ENCODE assay signal across 17 cellular contexts in genomic region chr12:32843528-32844095, GRCh38. TPM values are rescaled to one million over a fixed set of nuclear protein-coding genes. Genes with fewer than 3 reads are reported as not detected.
A peak's percentile ranks its signal among the peaks of the same experiment; 100 is the strongest.
DNase-seq lines count a peak whose midpoint lies in the region; ATAC-seq and TF ChIP-seq lines count a peak whose summit lies in the region.
"Had no signal": no experiment of that assay in that cellular context is flagged by ENCODE, and none has a peak within 500 bp of the region (broad histone marks: within the 10 kb centered on the region; RNA-seq: fewer than 3 reads in every experiment).

No MANE protein-coding gene starts in this region.

- H3K36me3 Mint-ChIP-seq in nephron progenitor cell (ENCODE audit: low read depth): no peaks in the 10 kb centered on the region
- H3K36me3 Mint-ChIP-seq in CD8-positive, alpha-beta memory T cell: no peaks in the 10 kb centered on the region

- H3K4me3 ChIP-seq in GM23248: no peak overlapping the region
- H3K4me3 ChIP-seq in NT2/D1 (ENCODE audit: insufficient read length, low read depth): no peak overlapping the region
- H3K4me3 ChIP-seq in epithelial cell of proximal tubule (ENCODE audit: low read depth, low read length): no peak overlapping the region
- no peak overlapping the region for H3K4me3 ChIP-seq in CD8-positive, alpha-beta memory T cell (ENCODE audit: low read length)
- H3K4me3 ChIP-seq: HAP-1, mucosa of descending colon, psoas muscle, thoracic aorta had no signal

- H3K4me1 Mint-ChIP-seq in nephron progenitor cell: peaks cover 6% of the 10 kb centered on the region
- no peaks in the 10 kb centered on the region for H3K4me1 Mint-ChIP-seq in CD8-positive, alpha-beta memory T cell

- H3K36me3 ChIP-seq in GM23248 (ENCODE audit: low read depth) (no peaks in the 10 kb centered on the region), NT2/D1 (ENCODE audit: insufficient read depth, insufficient read length, low read length) (peaks cover 28% of the 10 kb centered on the region)
- H3K36me3 ChIP-seq in CD8-positive, alpha-beta memory T cell (ENCODE audit: insufficient read depth, low read length): no peaks in the 10 kb centered on the region
- H3K36me3 ChIP-seq: HAP-1, thoracic aorta had no signal

- H3K9ac ChIP-seq in GM23248 (no peak overlapping the region), NT2/D1 (ENCODE audit: insufficient read length, low read depth) (no peak overlapping the region)

- no peaks in the 10 kb centered on the region for H4K20me1 ChIP-seq in GM23248 (ENCODE audit: insufficient read depth)

- POLR2A ChIA-PET in CD8-positive, alpha-beta memory T cell (lab: Charles Lee): no interaction called here

- H2AFZ ChIP-seq in GM23248: no peak overlapping the region

- in situ Hi-C loops in GM23248 (cut with MboI): no loop called here

- no peaks in the 10 kb centered on the region for H3K79me2 ChIP-seq in GM23248 (ENCODE audit: insufficient read depth)

- H3K27ac ChIP-seq in GM23248: no peak overlapping the region
- H3K27ac ChIP-seq in CD8-positive, alpha-beta memory T cell (ENCODE audit: low read depth, low read length): no peak overlapping the region
- H3K27ac ChIP-seq: HL-60, psoas muscle, thoracic aorta had no signal

- DNase-seq in GM23248: peak; percentile 2
- peak; percentile 81 for DNase-seq in NT2/D1 (ENCODE audit: low read depth, low spot score)
- DNase-seq in epithelial cell of proximal tubule (ENCODE audit: low read depth): peak; percentile 23
- no peak for DNase-seq in nephron progenitor cell
- no peak for DNase-seq in CD8-positive, alpha-beta memory T cell
- no peak for DNase-seq in SW 1271 (lab: John Stamatoyannopoulos, UW)
- no peak for DNase-seq in OCI-M2 (lab: John Stamatoyannopoulos, UW; ENCODE audit: unreplicated experiment)
- DNase-seq: activated gamma-delta T cell, caudate nucleus, DMS 273 treated with DMSO at 0.1 percent for 48 hours, MM.1S, mucosa of descending colon, psoas muscle had no signal

- H3K4me3 Mint-ChIP-seq in nephron progenitor cell: no peak overlapping the region
- H3K4me3 Mint-ChIP-seq in CD8-positive, alpha-beta memory T cell: no peak overlapping the region

- H3K9me3 ChIP-seq in GM23248 (ENCODE audit: low read depth): no peaks in the 10 kb centered on the region
- no peaks in the 10 kb centered on the region for H3K9me3 ChIP-seq in NT2/D1 (ENCODE audit: insufficient read depth, low read length)
- no peaks in the 10 kb centered on the region for H3K9me3 ChIP-seq in CD8-positive, alpha-beta memory T cell (ENCODE audit: low read length)
- H3K9me3 ChIP-seq: HAP-1, mucosa of descending colon, psoas muscle, thoracic aorta had no signal

- H3K27ac Mint-ChIP-seq in nephron progenitor cell: peak overlapping the region; percentile 33
- H3K27ac Mint-ChIP-seq in CD8-positive, alpha-beta memory T cell: no peak overlapping the region

- no peak overlapping the region for H3K4me2 ChIP-seq in GM23248 (ENCODE audit: unreplicated experiment)

- H3K9me2 ChIP-seq in GM23248 (ENCODE audit: insufficient read depth): no peaks in the 10 kb centered on the region

- no peaks in the 10 kb centered on the region for H3K9me3 Mint-ChIP-seq in nephron progenitor cell
- no peaks in the 10 kb centered on the region for H3K9me3 Mint-ChIP-seq in CD8-positive, alpha-beta memory T cell

- H3K4me1 ChIP-seq in GM23248 (ENCODE audit: insufficient read depth) (no peaks in the 10 kb centered on the region), NT2/D1 (ENCODE audit: insufficient read depth, insufficient read length) (peaks cover 6% of the 10 kb centered on the region)
- no peaks in the 10 kb centered on the region for H3K4me1 ChIP-seq in CD8-positive, alpha-beta memory T cell (ENCODE audit: insufficient read depth, low read length)

- H3K27me3 Mint-ChIP-seq in nephron progenitor cell (ENCODE audit: low read depth, poor library complexity): no peaks in the 10 kb centered on the region
- H3K27me3 Mint-ChIP-seq in CD8-positive, alpha-beta memory T cell: peaks cover 0 to 10% of the 10 kb centered on the region in 2 donors

- H3K27me3 ChIP-seq in GM23248 (replicated peaks; ENCODE audit: insufficient read depth) (no peaks in the 10 kb centered on the region), NT2/D1 (ENCODE audit: insufficient read depth, insufficient read length) (no peaks in the 10 kb centered on the region)
- H3K27me3 ChIP-seq in CD8-positive, alpha-beta memory T cell (ENCODE audit: insufficient read depth, low read length, poor library complexity, severe bottlenecking): no peaks in the 10 kb centered on the region

- CTCF ChIA-PET in CD8-positive, alpha-beta memory T cell (lab: Charles Lee): no interaction called here

- TF ChIP-seq CTCF in epithelial cell of proximal tubule (conservative IDR thresholded peaks at IDR 0.05; ENCODE audit: low read depth, low read length): no peak
- no peak for TF ChIP-seq CTCF in nephron progenitor cell (IDR thresholded peaks at IDR 0.05)

- ATAC-seq in HG02610 (IDR thresholded peaks at IDR 0.05; ENCODE audit: unreplicated experiment): no peak
- ATAC-seq: mucosa of descending colon, psoas muscle had no signal

- H3F3A ChIP-seq in GM23248 (ENCODE audit: insufficient read depth): no peaks in the 10 kb centered on the region

RNA-seq across cellular contexts. Expression of gene PKP2, which starts 53.0 kb away (rescaled TPM):
- 0.13 and 0.22 TPM in 2 replicates for total RNA-seq in GM23248 (2014; rRNA removed; shearing (Covaris generic))
- polyA plus RNA-seq in GM23248 (2016; fragmentation: Nextera tagmentation; extraction: Ambion mirVana): 0.21 and 0.62 TPM in 2 replicates
- total RNA-seq in epithelial cell of proximal tubule: 6.5 and 13.4 TPM in 2 replicates
- under 1 TPM; 0.15 to 0.40 TPM for total RNA-seq in CD8-positive, alpha-beta memory T cell
- 0.17 TPM for polyA plus RNA-seq in CD8-positive, alpha-beta memory T cell

Comparison
In these comparisons a context has a peak if more than half of its experiments do, and no peak if none do; other contexts are left out.
1. DNase-seq: peak in GM23248 (single experiment), NT2/D1 (single experiment) and epithelial cell of proximal tubule (single experiment); none in nephron progenitor cell (single experiment), CD8-positive, alpha-beta memory T cell (0 of 5), SW 1271 (0 of 2) and OCI-M2 (single experiment).